In genomic region chr14:104895786-104896642, GRCh38 we compare ENCODE assay signal across 9 cellular contexts. TPM values are rescaled to one million over a fixed set of nuclear protein-coding genes. Genes with fewer than 3 reads are reported as not detected.
DNase-seq lines count a peak whose midpoint lies in the region; ATAC-seq and TF ChIP-seq lines count a peak whose summit lies in the region.
"Had no signal": no experiment of that assay in that cellular context is flagged by ENCODE, and none has a peak within 500 bp of the region (broad histone marks: within the 10 kb centered on the region; RNA-seq: fewer than 3 reads in every experiment).

No MANE protein-coding gene starts in this region.

- no peaks in the 10 kb centered on the region for H3K27me3 ChIP-seq in lung (ENCODE audit: control insufficient read depth, insufficient read depth)
- no peaks in the 10 kb centered on the region for H3K27me3 ChIP-seq in esophagus squamous epithelium

- H3K4me1 ChIP-seq in lung (ENCODE audit: control insufficient read depth in 2 of 2, insufficient read depth in 2 of 2, low read length in 2 of 2) = peaks cover 0 to 5% of the 10 kb centered on the region in 2 donors
- H3K4me1 ChIP-seq in esophagus squamous epithelium = peaks cover 0 to 36% (median 0%) of the 10 kb centered on the region in 3 donors

- H3K4me3 ChIP-seq in lung (no peak overlapping the region), esophagus squamous epithelium (no peak overlapping the region)

- intact Hi-C loops in esophagus squamous epithelium (cut with DNase I) = loop anchor here (5.0 kb wide), 1 partner anchor 151 kb away; no protein-coding TSS in a partner anchor

- no peaks in the 10 kb centered on the region for H3K36me3 ChIP-seq in lung (ENCODE audit: control insufficient read depth in 2 of 2, insufficient read depth in 2 of 2, low read length in 2 of 2)
- peaks cover 0 to 27% (median 4%) of the 10 kb centered on the region in 3 donors for H3K36me3 ChIP-seq in esophagus squamous epithelium

- ATAC-seq in lung (ENCODE audit: insufficient read depth, low FRiP score) (peak; percentile 28), GM19452 (IDR thresholded peaks at IDR 0.05; ENCODE audit: unreplicated experiment) (no peak), GM18511 (IDR thresholded peaks at IDR 0.05; ENCODE audit: unreplicated experiment) (no peak)

- TF ChIP-seq CTCF in lung (IDR thresholded peaks at IDR 0.05; ENCODE audit: control extremely low read depth, extremely low read depth) = no peak
- TF ChIP-seq CTCF in esophagus squamous epithelium (IDR thresholded peaks at IDR 0.05) = no peak

- TF ChIP-seq POLR2A in esophagus squamous epithelium (IDR thresholded peaks at IDR 0.05) = no peak

- WGBS in lung, 2 donors = 57 to 77% methylated on average over 33 of the region's 33 CpGs
- WGBS in esophagus squamous epithelium, 2 donors = 45 to 53% methylated on average over 5 to 7 of the region's 33 CpGs

- peak; percentile 52 for DNase-seq in DMS153 (lab: John Stamatoyannopoulos, UW)
- peak; percentile 59 for DNase-seq in NAMALWA (ENCODE audit: low spot score)
- peak; percentile 82 for DNase-seq in SHP77 treated with DMSO at 0.1 percent for 48 hours (lab: John Stamatoyannopoulos, UW)
- peak; percentile 79 for DNase-seq in lung (ENCODE audit: low spot score)
- no peak for DNase-seq in superior temporal gyrus (ENCODE audit: extremely low spot score)
- DNase-seq in esophagus squamous epithelium (lab: John Stamatoyannopoulos, UW) = no peak

- peak overlapping the region in 1 of 2 donors; percentile 7 for H3K27ac ChIP-seq in lung (ENCODE audit: low read depth in 1 of 2, low read length in 1 of 2)
- no peak overlapping the region for H3K27ac ChIP-seq in esophagus squamous epithelium
- H3K27ac ChIP-seq: KMS-11 had no signal

- H3K9me3 ChIP-seq in lung (ENCODE audit: control insufficient read depth in 2 of 2, insufficient read depth in 1 of 2, low read length in 1 of 2) (no peaks in the 10 kb centered on the region), esophagus squamous epithelium (no peaks in the 10 kb centered on the region)

RNA-seq across cellular contexts. Expression of gene PLD4, which starts 28.7 kb away (rescaled TPM):
- total RNA-seq in lung (1 to 10 TPM in 1 of 2 donors, under 1 TPM in 1; 0.92 to 6.3 TPM), esophagus squamous epithelium (under 1 TPM; 0.18 to 0.95 (median 0.64) TPM)
- polyA plus RNA-seq in lung = under 1 TPM; 0.71 to 0.84 TPM

RNA-seq across cellular contexts. Expression of gene CEP170B, which starts 30.9 kb away (rescaled TPM):
- total RNA-seq in lung (10 to 100 TPM; 12.1 to 50.3 TPM), esophagus squamous epithelium (10 to 100 TPM; 18.2 to 41.0 (median 30.6) TPM)
- polyA plus RNA-seq in lung = 10 to 100 TPM; 12.7 to 17.6 TPM

Comparison
In these comparisons a context has a peak if more than half of its experiments do, and no peak if none do; other contexts are left out.
1. DNase-seq: peak in DMS153 (single experiment), NAMALWA (single experiment), SHP77 treated with DMSO at 0.1 percent for 48 hours (single experiment) and lung (single experiment); none in superior temporal gyrus (single experiment) and esophagus squamous epithelium (single experiment).